In genomic region chr10:3091921-3092320, GRCh38 we compare ENCODE assay signal across 1 cellular context.
TF ChIP-seq lines count a peak whose summit lies in the region.

No MANE protein-coding gene starts in this region.

TF ChIP-seq in IMR-90, 13 proteins besides CTCF, POLR2A, EP300 and RAD21:
- TF ChIP-seq USF2 (IDR thresholded peaks at IDR 0.05; ENCODE audit: low read depth, low read length) (no peak), MAZ (IDR thresholded peaks at IDR 0.05; ENCODE audit: borderline replicate concordance, low read depth, low read length) (no peak), SMC3 (IDR thresholded peaks at IDR 0.05; ENCODE audit: low read depth, low read length) (no peak), MXI1 (IDR thresholded peaks at IDR 0.05; ENCODE audit: borderline replicate concordance, low read depth, low read length) (no peak), NFE2L2 (IDR thresholded peaks at IDR 0.05; ENCODE audit: low read depth, low read length) (no peak), RFX5 (IDR thresholded peaks at IDR 0.05; ENCODE audit: low read depth, low read length) (no peak)
